In the genomic region with DNA sequence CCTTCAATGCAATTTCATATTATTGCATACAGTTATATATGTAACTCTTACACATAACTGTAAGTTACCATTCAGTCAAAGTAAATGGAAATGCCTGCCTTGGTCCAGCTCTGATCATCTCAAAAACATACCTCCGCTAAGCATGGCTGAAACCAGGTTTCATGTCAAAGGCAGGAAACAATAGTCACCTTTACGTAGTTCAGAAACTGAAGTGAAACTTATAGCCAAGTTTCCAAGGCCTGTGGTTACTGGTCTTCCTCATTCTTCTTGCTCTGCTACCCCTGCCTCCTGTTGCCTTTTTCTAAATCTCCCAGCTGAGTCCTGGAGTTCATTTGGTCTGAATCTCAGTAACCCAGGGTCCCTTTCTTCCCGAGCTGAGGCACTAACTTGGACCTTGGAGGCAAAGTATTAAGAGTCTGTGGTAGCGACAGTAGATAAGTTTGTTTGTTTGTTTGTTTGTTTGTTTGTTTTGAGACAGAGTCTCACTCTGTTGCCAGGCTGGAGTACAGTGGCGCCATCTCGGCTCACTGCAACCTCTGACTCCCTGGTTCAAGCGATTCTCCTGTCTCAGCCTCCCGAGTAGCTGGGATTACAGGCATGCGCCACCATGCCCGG, we compare ENCODE assay signal across 8 cellular contexts. TPM values are rescaled to one million over a fixed set of nuclear protein-coding genes. Genes with fewer than 3 reads are reported as not detected.
DNase-seq lines count a peak whose midpoint lies in the region; ATAC-seq and TF ChIP-seq lines count a peak whose summit lies in the region.

No MANE protein-coding gene starts in this region.

- POLR2A ChIA-PET in activated CD4-positive, alpha-beta T cell treated with anti-CD3 and anti-CD28 coated beads for 36 hours (lab: Charles Lee), result interaction anchor here (0.6 to 1.2 kb wide), 5 partner anchors 19 to 284 kb away, joined by 3 to 12 read pairs (median 3); a partner anchor contains a TSS

- H3K4me1 ChIP-seq in uterus, result no peaks in the 10 kb centered on the region

- H3K27ac Mint-ChIP-seq in activated CD4-positive, alpha-beta T cell treated with anti-CD3 and anti-CD28 coated beads for 36 hours, result peak overlapping the region; percentile 90

- H3K36me3 Mint-ChIP-seq in activated CD4-positive, alpha-beta T cell treated with anti-CD3 and anti-CD28 coated beads for 36 hours (ENCODE audit: low read depth), result peaks cover 35% of the 10 kb centered on the region

- no peaks in the 10 kb centered on the region for H3K9me3 Mint-ChIP-seq in activated CD4-positive, alpha-beta T cell treated with anti-CD3 and anti-CD28 coated beads for 36 hours (ENCODE audit: low read depth)

- no peak for TF ChIP-seq CTCF in uterus (IDR thresholded peaks at IDR 0.05)

- no peak for TF ChIP-seq POLR2A in uterus (IDR thresholded peaks at IDR 0.05)

- intact Hi-C loops in activated CD4-positive, alpha-beta T cell treated with anti-CD3 and anti-CD28 coated beads for 36 hours (cut with DNase I, micrococcal nuclease), result loop anchor here (1.0 to 5.0 kb wide), 4 partner anchors 9 to 1245 kb away; no protein-coding TSS in a partner anchor
- intact Hi-C loops in sciatic nerve (cut with DNase I), result no loop called here
- intact Hi-C loops in uterus (cut with DNase I; ENCODE audit: low total_unique reads), result no loop called here

- no peaks in the 10 kb centered on the region for H3K36me3 ChIP-seq in uterus

- CTCF ChIA-PET in activated CD4-positive, alpha-beta T cell treated with anti-CD3 and anti-CD28 coated beads for 36 hours (lab: Charles Lee), result interaction anchor here (1.0 to 2.5 kb wide), 7 partner anchors 14 to 246 kb away, joined by 3 to 9 read pairs (median 5); no protein-coding TSS in a partner anchor

- H3K4me3 Mint-ChIP-seq in activated CD4-positive, alpha-beta T cell treated with anti-CD3 and anti-CD28 coated beads for 36 hours, result peak overlapping the region; percentile 42

- DNase-seq in activated CD4-positive, alpha-beta T cell treated with anti-CD3 and anti-CD28 coated beads for 36 hours, result peak; percentile 46
- no peak for DNase-seq in activated CD4-positive, alpha-beta T cell treated with anti-CD3 and anti-CD28 coated beads for 4 hours
- DNase-seq in NOMO-1 (lab: John Stamatoyannopoulos, UW; ENCODE audit: unreplicated experiment in 2 of 2) (peak; percentile 52 to 87), pons (ENCODE audit: low spot score) (peak; percentile 48), sciatic nerve (ENCODE audit: low spot score) (no peak), SK-N-DZ (ENCODE audit: low spot score) (no peak), uterus (no peak)

- H3K4me1 Mint-ChIP-seq in activated CD4-positive, alpha-beta T cell treated with anti-CD3 and anti-CD28 coated beads for 36 hours, result peaks cover 75% of the 10 kb centered on the region

- H3K27me3 ChIP-seq in uterus, result no peaks in the 10 kb centered on the region

- no peaks in the 10 kb centered on the region for H3K9me3 ChIP-seq in uterus

- H3K27me3 Mint-ChIP-seq in activated CD4-positive, alpha-beta T cell treated with anti-CD3 and anti-CD28 coated beads for 36 hours, result no peaks in the 10 kb centered on the region

- no peak overlapping the region for H3K27ac ChIP-seq in uterus

- ATAC-seq in activated CD4-positive, alpha-beta T cell treated with anti-CD3 and anti-CD28 coated beads for 36 hours, result peak; percentile 37
- ATAC-seq in HG02798 (IDR thresholded peaks at IDR 0.05; ENCODE audit: poor library complexity, unreplicated experiment) (peak; percentile 68), sciatic nerve (no peak)

- H3K4me3 ChIP-seq in uterus, result no peak overlapping the region

RNA-seq across cellular contexts. Expression of a gene that starts 30.8 kb away (rescaled TPM):
- total RNA-seq in activated CD4-positive, alpha-beta T cell treated with anti-CD3 and anti-CD28 coated beads for 36 hours, result 10 to 100 TPM; 24.7 to 25.9 TPM
- total RNA-seq in sciatic nerve (3.5 TPM), uterus (1 to 10 TPM; 1.8 to 7.2 (median 2.8) TPM)
- polyA plus RNA-seq in SK-N-DZ (2014; cell fraction: cytosol; rRNA removed), result not detected in 2 replicates
- polyA plus RNA-seq in SK-N-DZ (2014; cell fraction: nucleus; rRNA removed), result not detected in 2 replicates

RNA-seq across cellular contexts. Expression of a gene that starts 46.8 kb away (rescaled TPM):
- 10 to 100 TPM; 28.5 to 30.4 TPM for total RNA-seq in activated CD4-positive, alpha-beta T cell treated with anti-CD3 and anti-CD28 coated beads for 36 hours
- 34.1 TPM for total RNA-seq in sciatic nerve
- polyA plus RNA-seq in SK-N-DZ (2014; cell fraction: cytosol; rRNA removed), result 45.5 and 59.8 TPM in 2 replicates
- 25.9 and 38.7 TPM in 2 replicates for polyA plus RNA-seq in SK-N-DZ (2014; cell fraction: nucleus; rRNA removed)
- total RNA-seq in uterus, result 10 to 100 TPM; 37.9 to 87.0 (median 40.3) TPM

Comparison
In these comparisons a context has a peak if more than half of its experiments do, and no peak if none do; other contexts are left out.
1. DNase-seq: peak in activated CD4-positive, alpha-beta T cell treated with anti-CD3 and anti-CD28 coated beads for 36 hours (single experiment), NOMO-1 (2 of 2) and pons (single experiment); none in activated CD4-positive, alpha-beta T cell treated with anti-CD3 and anti-CD28 coated beads for 4 hours (0 of 2), sciatic nerve (single experiment), SK-N-DZ (single experiment) and uterus (0 of 2).
2. intact Hi-C loops: an anchor here in activated CD4-positive, alpha-beta T cell treated with anti-CD3 and anti-CD28 coated beads for 36 hours (1.0 to 5.0 kb wide); none called in sciatic nerve and uterus.